ENCODE assay signal across 2 cellular contexts in the genomic region with DNA sequence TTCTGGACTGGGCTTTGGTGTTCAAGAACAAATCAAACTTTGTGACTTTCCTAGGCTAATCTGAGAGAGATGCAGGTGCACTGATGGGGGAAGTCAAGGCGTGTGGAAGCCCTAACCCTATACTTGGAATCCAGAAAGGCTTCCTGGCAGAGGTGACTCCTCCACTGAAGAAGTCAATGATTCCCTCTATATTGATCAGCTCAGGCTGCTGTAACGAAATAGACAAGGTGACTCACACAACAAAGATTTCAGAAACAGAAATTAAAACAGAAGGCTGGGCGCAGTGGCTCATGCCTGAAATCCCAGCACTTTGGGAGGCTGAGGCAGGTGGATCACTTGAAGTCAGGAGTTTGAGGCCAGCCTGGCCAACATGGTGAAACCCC.
TF ChIP-seq lines count a peak whose summit lies in the region.

No MANE protein-coding gene starts in this region.

TF ChIP-seq in SK-N-SH, 30 proteins besides CTCF, POLR2A, EP300 and RAD21 (continued from another document):
- TF ChIP-seq USF1 (IDR thresholded peaks at IDR 0.05; ENCODE audit: borderline replicate concordance, low read depth) (no peak), EZH2phosphoT487 (IDR thresholded peaks at IDR 0.05; ENCODE audit: borderline replicate concordance, low read depth) (no peak), FOXM1 (IDR thresholded peaks at IDR 0.05; ENCODE audit: low read depth) (no peak), RCOR1 (IDR thresholded peaks at IDR 0.05; ENCODE audit: low read length) (no peak), TAF1 (IDR thresholded peaks at IDR 0.05; ENCODE audit: borderline replicate concordance, low read depth, low read length) (no peak), MXI1 (IDR thresholded peaks at IDR 0.05; ENCODE audit: low read depth, low read length) (no peak), FOSL2 (IDR thresholded peaks at IDR 0.05; ENCODE audit: borderline replicate concordance, low read depth) (no peak), CHD2 (IDR thresholded peaks at IDR 0.05; ENCODE audit: low read length, partially characterized antibody) (no peak), YY1 (IDR thresholded peaks at IDR 0.05; ENCODE audit: low read depth) (no peak)
- TF ChIP-seq, protein P1, sequence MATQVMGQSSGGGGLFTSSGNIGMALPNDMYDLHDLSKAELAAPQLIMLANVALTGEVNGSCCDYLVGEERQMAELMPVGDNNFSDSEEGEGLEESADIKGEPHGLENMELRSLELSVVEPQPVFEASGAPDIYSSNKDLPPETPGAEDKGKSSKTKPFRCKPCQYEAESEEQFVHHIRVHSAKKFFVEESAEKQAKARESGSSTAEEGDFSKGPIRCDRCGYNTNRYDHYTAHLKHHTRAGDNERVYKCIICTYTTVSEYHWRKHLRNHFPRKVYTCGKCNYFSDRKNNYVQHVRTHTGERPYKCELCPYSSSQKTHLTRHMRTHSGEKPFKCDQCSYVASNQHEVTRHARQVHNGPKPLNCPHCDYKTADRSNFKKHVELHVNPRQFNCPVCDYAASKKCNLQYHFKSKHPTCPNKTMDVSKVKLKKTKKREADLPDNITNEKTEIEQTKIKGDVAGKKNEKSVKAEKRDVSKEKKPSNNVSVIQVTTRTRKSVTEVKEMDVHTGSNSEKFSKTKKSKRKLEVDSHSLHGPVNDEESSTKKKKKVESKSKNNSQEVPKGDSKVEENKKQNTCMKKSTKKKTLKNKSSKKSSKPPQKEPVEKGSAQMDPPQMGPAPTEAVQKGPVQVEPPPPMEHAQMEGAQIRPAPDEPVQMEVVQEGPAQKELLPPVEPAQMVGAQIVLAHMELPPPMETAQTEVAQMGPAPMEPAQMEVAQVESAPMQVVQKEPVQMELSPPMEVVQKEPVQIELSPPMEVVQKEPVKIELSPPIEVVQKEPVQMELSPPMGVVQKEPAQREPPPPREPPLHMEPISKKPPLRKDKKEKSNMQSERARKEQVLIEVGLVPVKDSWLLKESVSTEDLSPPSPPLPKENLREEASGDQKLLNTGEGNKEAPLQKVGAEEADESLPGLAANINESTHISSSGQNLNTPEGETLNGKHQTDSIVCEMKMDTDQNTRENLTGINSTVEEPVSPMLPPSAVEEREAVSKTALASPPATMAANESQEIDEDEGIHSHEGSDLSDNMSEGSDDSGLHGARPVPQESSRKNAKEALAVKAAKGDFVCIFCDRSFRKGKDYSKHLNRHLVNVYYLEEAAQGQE (IDR thresholded peaks at IDR 0.05; ENCODE audit: low read depth, low read length) = no peak

TF ChIP-seq in SK-N-SH treated with all-trans-retinoic acid at 6 μM for 48 hours, 23 proteins besides CTCF, POLR2A, EP300 and RAD21:
- TF ChIP-seq, protein P2, sequence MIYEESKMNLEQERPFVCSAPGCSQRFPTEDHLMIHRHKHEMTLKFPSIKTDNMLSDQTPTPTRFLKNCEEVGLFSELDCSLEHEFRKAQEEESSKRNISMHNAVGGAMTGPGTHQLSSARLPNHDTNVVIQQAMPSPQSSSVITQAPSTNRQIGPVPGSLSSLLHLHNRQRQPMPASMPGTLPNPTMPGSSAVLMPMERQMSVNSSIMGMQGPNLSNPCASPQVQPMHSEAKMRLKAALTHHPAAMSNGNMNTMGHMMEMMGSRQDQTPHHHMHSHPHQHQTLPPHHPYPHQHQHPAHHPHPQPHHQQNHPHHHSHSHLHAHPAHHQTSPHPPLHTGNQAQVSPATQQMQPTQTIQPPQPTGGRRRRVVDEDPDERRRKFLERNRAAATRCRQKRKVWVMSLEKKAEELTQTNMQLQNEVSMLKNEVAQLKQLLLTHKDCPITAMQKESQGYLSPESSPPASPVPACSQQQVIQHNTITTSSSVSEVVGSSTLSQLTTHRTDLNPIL (CRISPR knock-in tag; IDR thresholded peaks at IDR 0.05; ENCODE audit: low read depth) = no peak
- TF ChIP-seq TSHZ2 (CRISPR knock-in tag; IDR thresholded peaks at IDR 0.05) = no peak
- TF ChIP-seq TOX (CRISPR knock-in tag; IDR thresholded peaks at IDR 0.05; ENCODE audit: borderline replicate concordance) = no peak
- TF ChIP-seq ZFP30 (CRISPR knock-in tag; IDR thresholded peaks at IDR 0.05) = no peak
- TF ChIP-seq ZNF565 (CRISPR knock-in tag; conservative IDR thresholded peaks at IDR 0.05; ENCODE audit: low read depth) = no peak
- TF ChIP-seq RARB (CRISPR knock-in tag; IDR thresholded peaks at IDR 0.05) = no peak
